Comparison of ENCODE assay signal across 8 cellular contexts in genomic region chr17:83047818-83048475, GRCh38. TPM values are rescaled to one million over a fixed set of nuclear protein-coding genes. Genes with fewer than 3 reads are reported as not detected.
DNase-seq lines count a peak whose midpoint lies in the region; ATAC-seq and TF ChIP-seq lines count a peak whose summit lies in the region.
"Not testable (repeated sequence)": the region's sequence is repeated elsewhere in the genome, so short reads cannot be mapped to it uniquely, and the experiment has no call there.

No MANE protein-coding gene starts in this region.

- peaks cover 10% of the 10 kb centered on the region for H3K79me1 ChIP-seq in trophoblast cell (ENCODE audit: low read length)

- H2BK12ac ChIP-seq in trophoblast cell (ENCODE audit: low read length): peak overlapping the region; percentile 28

- not testable (repeated sequence) for H3K4ac ChIP-seq in trophoblast cell (ENCODE audit: low read depth, low read length)

- not testable (repeated sequence) for H3K27ac ChIP-seq in OCI-LY3 (ENCODE audit: low read length)
- peak overlapping the region; percentile 81 for H3K27ac ChIP-seq in lower lobe of right lung
- H3K27ac ChIP-seq in trophoblast cell (ENCODE audit: low read depth, low read length): peak overlapping the region; percentile 23
- peak overlapping the region in 3 of 4 donors; percentile 62 to 79 (median 77) for H3K27ac ChIP-seq in tibial nerve

- not testable (repeated sequence) for H3K79me2 ChIP-seq in OCI-LY3 (ENCODE audit: low read length); trophoblast cell (ENCODE audit: control insufficient read depth, insufficient read depth, low read length, poor library complexity)

- 0 out of 2 replicates have a peak overlapping the region, but pooled peaks have one; percentile 57 for H3K4me2 ChIP-seq in OCI-LY3 (ENCODE audit: low read length)
- not testable (repeated sequence) for H3K4me2 ChIP-seq in trophoblast cell (ENCODE audit: low read length)

- H3K9me3 Mint-ChIP-seq in Calu3 (ENCODE audit: low read depth, unreplicated experiment); activated CD4-positive, alpha-beta memory T cell treated with anti-CD3 and anti-CD28 coated beads for 36 hours; activated naive CD8-positive, alpha-beta T cell (ENCODE audit: low read depth); effector memory CD8-positive, alpha-beta T cell: not testable (repeated sequence)

- peak overlapping the region; percentile 57 for H3K4me3 Mint-ChIP-seq in Calu3 (ENCODE audit: low read depth, unreplicated experiment)
- peak overlapping the region; percentile 74 for H3K4me3 Mint-ChIP-seq in activated CD4-positive, alpha-beta memory T cell treated with anti-CD3 and anti-CD28 coated beads for 36 hours
- H3K4me3 Mint-ChIP-seq in activated naive CD8-positive, alpha-beta T cell: peak overlapping the region; percentile 82
- peak overlapping the region; percentile 69 to 70 for H3K4me3 Mint-ChIP-seq in effector memory CD8-positive, alpha-beta T cell

- H4K8ac ChIP-seq in trophoblast cell (ENCODE audit: low read depth, low read length): not testable (repeated sequence)

- H2BK5ac ChIP-seq in trophoblast cell (ENCODE audit: low read depth, low read length, poor library complexity): not testable (repeated sequence)

- H2BK120ac ChIP-seq in trophoblast cell (ENCODE audit: insufficient read depth, low read length, poor library complexity): not testable (repeated sequence)

- not testable (repeated sequence) for ATAC-seq in effector memory CD8-positive, alpha-beta T cell (replicated peaks); lower lobe of right lung

- no CpG with 5 or more reads among the region's 12 CpGs for WGBS in trophoblast cell (ENCODE audit: extremely low coverage, insufficient coverage, insufficient read length)
- WGBS in tibial nerve, 2 donors: 82% methylated on average over 12 of the region's 12 CpGs

- DNase-seq in Calu3; activated CD4-positive, alpha-beta memory T cell treated with anti-CD3 and anti-CD28 coated beads for 36 hours; effector memory CD8-positive, alpha-beta T cell; lower lobe of right lung; trophoblast cell; tibial nerve (ENCODE audit: low spot score in 2 of 2): not testable (repeated sequence)

- TF ChIP-seq EP300 in tibial nerve (IDR thresholded peaks at IDR 0.05): not testable (repeated sequence)

- H3K27ac Mint-ChIP-seq in Calu3 (ENCODE audit: unreplicated experiment): peak overlapping the region; percentile 75
- peak overlapping the region; percentile 93 for H3K27ac Mint-ChIP-seq in activated CD4-positive, alpha-beta memory T cell treated with anti-CD3 and anti-CD28 coated beads for 36 hours
- H3K27ac Mint-ChIP-seq in activated naive CD8-positive, alpha-beta T cell: peak overlapping the region; percentile 93
- peak overlapping the region; percentile 27 to 85 for H3K27ac Mint-ChIP-seq in effector memory CD8-positive, alpha-beta T cell

- not testable (repeated sequence) for H3K23ac ChIP-seq in trophoblast cell (ENCODE audit: low read length)

- not testable (repeated sequence) for H3K18ac ChIP-seq in trophoblast cell (ENCODE audit: low read length)

- H3K27me3 Mint-ChIP-seq in Calu3 (ENCODE audit: unreplicated experiment); activated CD4-positive, alpha-beta memory T cell treated with anti-CD3 and anti-CD28 coated beads for 36 hours; activated naive CD8-positive, alpha-beta T cell; effector memory CD8-positive, alpha-beta T cell: not testable (repeated sequence)

- H2AFZ ChIP-seq in OCI-LY3 (ENCODE audit: low read depth, low read length); trophoblast cell (ENCODE audit: insufficient read depth, low read length, poor library complexity): not testable (repeated sequence)

- not testable (repeated sequence) for TF ChIP-seq POLR2A in tibial nerve (IDR thresholded peaks at IDR 0.05)

- H3K36me3 ChIP-seq in OCI-LY3 (replicated peaks; ENCODE audit: low read depth, low read length) (peaks cover 20% of the 10 kb centered on the region), tibial nerve (peaks cover 0 to 25% (median 0%) of the 10 kb centered on the region in 3 donors)
- H3K36me3 ChIP-seq in lower lobe of right lung; trophoblast cell (ENCODE audit: control insufficient read depth in 1 of 2, insufficient read depth in 2 of 2, low read length in 2 of 2): not testable (repeated sequence)

- not testable (repeated sequence) for H4K91ac ChIP-seq in trophoblast cell (ENCODE audit: low read depth, low read length)

- not testable (repeated sequence) for H3K27me3 ChIP-seq in OCI-LY3 (ENCODE audit: low read depth, low read length); lower lobe of right lung (ENCODE audit: low read depth); trophoblast cell (ENCODE audit: insufficient read depth, low read length); tibial nerve

- not testable (repeated sequence) for H3K9ac ChIP-seq in OCI-LY3 (ENCODE audit: low read length); trophoblast cell (ENCODE audit: low read length)

- peaks cover 23% of the 10 kb centered on the region for H3K36me3 Mint-ChIP-seq in Calu3 (ENCODE audit: insufficient read depth, unreplicated experiment)
- peaks cover 30% of the 10 kb centered on the region for H3K36me3 Mint-ChIP-seq in activated CD4-positive, alpha-beta memory T cell treated with anti-CD3 and anti-CD28 coated beads for 36 hours
- H3K36me3 Mint-ChIP-seq in activated naive CD8-positive, alpha-beta T cell: peaks cover 22% of the 10 kb centered on the region
- H3K36me3 Mint-ChIP-seq in effector memory CD8-positive, alpha-beta T cell (ENCODE audit: insufficient read depth): not testable (repeated sequence)

- intact Hi-C loops in Calu3 (cut with micrococcal nuclease; ENCODE audit: unreplicated experiment); lower lobe of right lung (cut with DNase I): not testable (repeated sequence)
- intact Hi-C loops in activated CD4-positive, alpha-beta memory T cell treated with anti-CD3 and anti-CD28 coated beads for 36 hours (cut with micrococcal nuclease): loop anchor here (2.0 to 5.0 kb wide), 2 partner anchors 35 to 61 kb away; no protein-coding TSS in a partner anchor

- TF ChIP-seq CTCF in Calu3 (IDR thresholded peaks at IDR 0.05; ENCODE audit: unreplicated experiment); OCI-LY3 (IDR thresholded peaks at IDR 0.05; ENCODE audit: low read depth, low read length); lower lobe of right lung (IDR thresholded peaks at IDR 0.05); tibial nerve (IDR thresholded peaks at IDR 0.05): not testable (repeated sequence)

- H3K4me3 ChIP-seq in OCI-LY3 (ENCODE audit: low read length); trophoblast cell (ENCODE audit: low read depth, low read length); tibial nerve: not testable (repeated sequence)
- H3K4me3 ChIP-seq in lower lobe of right lung: peak overlapping the region; percentile 31

- not testable (repeated sequence) for H4K20me1 ChIP-seq in OCI-LY3 (ENCODE audit: insufficient read depth, low read length)

- peaks cover 22% of the 10 kb centered on the region for H3K4me1 Mint-ChIP-seq in Calu3 (ENCODE audit: low read depth, unreplicated experiment)
- peaks cover 51% of the 10 kb centered on the region for H3K4me1 Mint-ChIP-seq in activated CD4-positive, alpha-beta memory T cell treated with anti-CD3 and anti-CD28 coated beads for 36 hours (ENCODE audit: low read depth)
- H3K4me1 Mint-ChIP-seq in activated naive CD8-positive, alpha-beta T cell (ENCODE audit: low read depth): peaks cover 41% of the 10 kb centered on the region
- H3K4me1 Mint-ChIP-seq in effector memory CD8-positive, alpha-beta T cell (ENCODE audit: low read depth in 2 of 2): peaks cover 12 to 28% of the 10 kb centered on the region in 2 donors

- H2AK5ac ChIP-seq in trophoblast cell (ENCODE audit: low read length): not testable (repeated sequence)

- H4K12ac ChIP-seq in trophoblast cell (ENCODE audit: low read depth, low read length): not testable (repeated sequence)

- not testable (repeated sequence) for H3K14ac ChIP-seq in trophoblast cell (ENCODE audit: low read length)

- CTCF ChIA-PET in Calu3 (lab: Charles Lee): interaction anchor here (0.8 kb wide), 1 partner anchor 12 kb away, joined by 3 read pairs; no protein-coding TSS in a partner anchor
- CTCF ChIA-PET in activated CD4-positive, alpha-beta memory T cell treated with anti-CD3 and anti-CD28 coated beads for 36 hours (lab: Charles Lee): not testable (repeated sequence)

- H3K9me3 ChIP-seq in OCI-LY3 (ENCODE audit: insufficient read depth, low read length); lower lobe of right lung; trophoblast cell (ENCODE audit: insufficient read depth, low read depth, low read length); tibial nerve: not testable (repeated sequence)

- POLR2A ChIA-PET in activated CD4-positive, alpha-beta memory T cell treated with anti-CD3 and anti-CD28 coated beads for 36 hours (lab: Charles Lee): interaction anchor here (1.3 kb wide), 1 partner anchor 152 kb away, joined by 5 read pairs; no protein-coding TSS in a partner anchor

- BruUV-seq in Calu3 (replicated peaks; lab: Mats Ljungman, UMichigan): TSS peak; percentile 49

- H3K4me1 ChIP-seq in OCI-LY3 (ENCODE audit: low read length) (peaks cover 16% of the 10 kb centered on the region), lower lobe of right lung (peaks cover 12% of the 10 kb centered on the region), trophoblast cell (ENCODE audit: control insufficient read depth in 1 of 2, insufficient read depth in 2 of 2, low read length in 2 of 2) (peaks cover 4 to 13% of the 10 kb centered on the region in 2 experiments), tibial nerve (peaks cover 0 to 21% (median 8%) of the 10 kb centered on the region in 4 donors)

RNA-seq across cellular contexts. Expression of gene METRNL, which starts 31.5 kb away (rescaled TPM):
- total RNA-seq in Calu3 (2022) (29.0 and 40.9 TPM in 2 replicates), lower lobe of right lung (59.8 TPM), tibial nerve (100 to 1,000 TPM; 112 to 162 (median 147) TPM)
- total RNA-seq in activated CD4-positive, alpha-beta memory T cell treated with anti-CD3 and anti-CD28 coated beads for 36 hours: 10 to 100 TPM; 62.8 to 71.1 TPM
- polyA plus RNA-seq in trophoblast cell (2013): 73.5 and 78.5 TPM in 2 replicates
